15 cellular contexts compared by ENCODE assay signal in genomic region chr1:52913014-52913413, GRCh38. TPM values are rescaled to one million over a fixed set of nuclear protein-coding genes. Genes with fewer than 3 reads are reported as not detected.
A peak's percentile ranks its signal among the peaks of the same experiment; 100 is the strongest.
DNase-seq lines count a peak whose midpoint lies in the region; ATAC-seq and TF ChIP-seq lines count a peak whose summit lies in the region.
"Had no signal": no experiment of that assay in that cellular context is flagged by ENCODE, and none has a peak within 500 bp of the region (broad histone marks: within the 10 kb centered on the region; RNA-seq: fewer than 3 reads in every experiment).

No MANE protein-coding gene starts in this region.

- H3K4me3 ChIP-seq in neural progenitor cell (no peak overlapping the region), SJCRH30 (no peak overlapping the region)
- H3K4me3 ChIP-seq: BLaER1 treated with 17β-estradiol and CSF1 and Interleukin-3, amounts not matched to agents 10 nM and 100 nM; GM23338 had no signal

- no peaks in the 10 kb centered on the region for H3K79me2 ChIP-seq in neural progenitor cell (ENCODE audit: low read depth)

- H3K9me3 ChIP-seq in T-helper 17 cell (ENCODE audit: control insufficient read depth, low read length, poor library complexity, severe bottlenecking) (no peaks in the 10 kb centered on the region), neural progenitor cell (ENCODE audit: low read depth) (no peaks in the 10 kb centered on the region), SJCRH30 (replicated peaks) (no peaks in the 10 kb centered on the region)
- H3K9me3 ChIP-seq: BLaER1 treated with 17β-estradiol and CSF1 and Interleukin-3, amounts not matched to agents 10 nM and 100 nM had no signal

- H3K27me3 ChIP-seq in neural progenitor cell (no peaks in the 10 kb centered on the region), SJCRH30 (no peaks in the 10 kb centered on the region)
- H3K27me3 ChIP-seq: BLaER1 treated with 17β-estradiol and CSF1 and Interleukin-3, amounts not matched to agents 10 nM and 100 nM had no signal

- no peaks in the 10 kb centered on the region for H3K27me3 Mint-ChIP-seq in activated T-cell treated with anti-CD3 and anti-CD28 coated beads, Interleukin-2, amount 50 U/mL, for 72 hours (ENCODE audit: low read depth)
- H3K27me3 Mint-ChIP-seq in T-helper 17 cell, result no peaks in the 10 kb centered on the region
- peaks cover 4% of the 10 kb centered on the region for H3K27me3 Mint-ChIP-seq in neural progenitor cell (ENCODE audit: insufficient read depth, low read depth)
- H3K27me3 Mint-ChIP-seq: CD4-positive, CD25-positive, alpha-beta regulatory T cell had no signal

- no peak for TF ChIP-seq CTCF in neural progenitor cell (IDR thresholded peaks at IDR 0.05)

- H3K4me3 Mint-ChIP-seq in activated T-cell treated with anti-CD3 and anti-CD28 coated beads, Interleukin-2, amount 50 U/mL, for 72 hours, result no peak overlapping the region
- H3K4me3 Mint-ChIP-seq in T-helper 17 cell, result no peak overlapping the region
- no peak overlapping the region for H3K4me3 Mint-ChIP-seq in neural progenitor cell
- H3K4me3 Mint-ChIP-seq: CD4-positive, CD25-positive, alpha-beta regulatory T cell; GM23338 had no signal

- H4K20me1 ChIP-seq in neural progenitor cell (ENCODE audit: low read depth), result no peaks in the 10 kb centered on the region
- H4K20me1 ChIP-seq: BLaER1 treated with 17β-estradiol and CSF1 and Interleukin-3, amounts not matched to agents 10 nM and 100 nM had no signal

- H3K36me3 Mint-ChIP-seq in activated T-cell treated with anti-CD3 and anti-CD28 coated beads, Interleukin-2, amount 50 U/mL, for 72 hours (ENCODE audit: insufficient read depth in 2 of 2), result no peaks in the 10 kb centered on the region
- peaks cover 2% of the 10 kb centered on the region for H3K36me3 Mint-ChIP-seq in T-helper 17 cell (ENCODE audit: low read depth)
- no peaks in the 10 kb centered on the region for H3K36me3 Mint-ChIP-seq in neural progenitor cell

- H3K27ac Mint-ChIP-seq in activated T-cell treated with anti-CD3 and anti-CD28 coated beads, Interleukin-2, amount 50 U/mL, for 72 hours, result peak overlapping the region; percentile 2
- H3K27ac Mint-ChIP-seq in T-helper 17 cell, result peak overlapping the region; percentile 84
- no peak overlapping the region for H3K27ac Mint-ChIP-seq in neural progenitor cell
- H3K27ac Mint-ChIP-seq: GM23338 had no signal

- no peak overlapping the region for H3K27ac ChIP-seq in neural progenitor cell
- H3K27ac ChIP-seq in SJCRH30, result no peak overlapping the region
- H3K27ac ChIP-seq: BLaER1 treated with 17β-estradiol and CSF1 and Interleukin-3, amounts not matched to agents 10 nM and 100 nM; HL-60 had no signal

- DNase-seq in activated T-cell treated with anti-CD3 and anti-CD28 coated beads, Interleukin-2, amount 50 U/mL, for 72 hours, result no peak
- no peak for DNase-seq in activated T-cell treated with anti-CD3 and anti-CD28 coated beads for 4 hours
- DNase-seq in T-helper 17 cell, result no peak
- peak; percentile 6 for DNase-seq in ecto neural progenitor cell (ENCODE audit: low spot score)
- no peak for DNase-seq in neural progenitor cell (ENCODE audit: low spot score)
- no peak for DNase-seq in SJCRH30
- DNase-seq in NCI-H1694 treated with DMSO at 0.1 percent for 48 hours (lab: John Stamatoyannopoulos, UW), result no peak
- DNase-seq: ACHN; CD4-positive, CD25-positive, alpha-beta regulatory T cell; DMS 273 treated with DMSO at 0.1 percent for 48 hours had no signal

- peak overlapping the region; percentile 40 for H2AFZ ChIP-seq in neural progenitor cell (replicated peaks)

- no peak overlapping the region for H3K9ac ChIP-seq in neural progenitor cell
- H3K9ac ChIP-seq: BLaER1 treated with 17β-estradiol and CSF1 and Interleukin-3, amounts not matched to agents 10 nM and 100 nM had no signal

- H3K9me3 Mint-ChIP-seq in activated T-cell treated with anti-CD3 and anti-CD28 coated beads, Interleukin-2, amount 50 U/mL, for 72 hours, result no peaks in the 10 kb centered on the region
- no peaks in the 10 kb centered on the region for H3K9me3 Mint-ChIP-seq in neural progenitor cell
- H3K9me3 Mint-ChIP-seq: CD4-positive, CD25-positive, alpha-beta regulatory T cell; GM23338 had no signal

- H3K4me2 ChIP-seq in neural progenitor cell, result no peak overlapping the region
- H3K4me2 ChIP-seq: BLaER1 treated with 17β-estradiol and CSF1 and Interleukin-3, amounts not matched to agents 10 nM and 100 nM; GM23338 had no signal

- H3K4me1 ChIP-seq in neural progenitor cell (peaks cover 3% of the 10 kb centered on the region), SJCRH30 (peaks cover 10% of the 10 kb centered on the region)

- H3F3A ChIP-seq in neural progenitor cell (ENCODE audit: low read depth), result no peaks in the 10 kb centered on the region

- H3K4me1 Mint-ChIP-seq in activated T-cell treated with anti-CD3 and anti-CD28 coated beads, Interleukin-2, amount 50 U/mL, for 72 hours (ENCODE audit: low read depth), result no peaks in the 10 kb centered on the region
- H3K4me1 Mint-ChIP-seq in T-helper 17 cell (peaks cover 14% of the 10 kb centered on the region), neural progenitor cell (no peaks in the 10 kb centered on the region)
- H3K4me1 Mint-ChIP-seq: GM23338 had no signal

- no peak for ATAC-seq in activated T-cell treated with anti-CD3 and anti-CD28 coated beads, Interleukin-2, amount 50 U/mL, for 72 hours (replicated peaks in 1 of 2)
- no peak for ATAC-seq in T-helper 17 cell

- no peaks in the 10 kb centered on the region for H3K36me3 ChIP-seq in neural progenitor cell
- no peaks in the 10 kb centered on the region for H3K36me3 ChIP-seq in SJCRH30
- H3K36me3 ChIP-seq: BLaER1 treated with 17β-estradiol and CSF1 and Interleukin-3, amounts not matched to agents 10 nM and 100 nM had no signal

RNA-seq across cellular contexts. Expression of gene ECHDC2, which starts 8.5 kb away (rescaled TPM):
- 100 to 1,000 TPM in 1 of 2 donors, 10 to 100 TPM in 1; 93.6 to 104 TPM for total RNA-seq in activated T-cell treated with anti-CD3 and anti-CD28 coated beads, Interleukin-2, amount 50 U/mL, for 72 hours
- total RNA-seq in T-helper 17 cell, result 100 to 1,000 TPM; 134 to 140 TPM
- total RNA-seq in neural progenitor cell (ENCODE audit: low replicate concordance), result 7.6 and 10.7 TPM in 2 replicates
- 0.35 and 1.2 TPM in 2 replicates for total RNA-seq in SJCRH30 (2014; rRNA removed; shearing (Covaris generic))
- total RNA-seq: A172, G401 had no signal

RNA-seq across cellular contexts. Expression of gene SCP2, which starts 14.1 kb away (rescaled TPM):
- total RNA-seq in activated T-cell treated with anti-CD3 and anti-CD28 coated beads, Interleukin-2, amount 50 U/mL, for 72 hours, result 10 to 100 TPM; 50.8 to 54.3 TPM
- total RNA-seq in T-helper 17 cell, result 10 to 100 TPM; 55.2 to 60.6 TPM
- 71.1 and 101 TPM in 2 replicates for total RNA-seq in neural progenitor cell (ENCODE audit: low replicate concordance)
- total RNA-seq in SJCRH30 (2014; rRNA removed; shearing (Covaris generic)), result 107 and 118 TPM in 2 replicates
